13 cellular contexts compared by ENCODE assay signal in the genomic region with DNA sequence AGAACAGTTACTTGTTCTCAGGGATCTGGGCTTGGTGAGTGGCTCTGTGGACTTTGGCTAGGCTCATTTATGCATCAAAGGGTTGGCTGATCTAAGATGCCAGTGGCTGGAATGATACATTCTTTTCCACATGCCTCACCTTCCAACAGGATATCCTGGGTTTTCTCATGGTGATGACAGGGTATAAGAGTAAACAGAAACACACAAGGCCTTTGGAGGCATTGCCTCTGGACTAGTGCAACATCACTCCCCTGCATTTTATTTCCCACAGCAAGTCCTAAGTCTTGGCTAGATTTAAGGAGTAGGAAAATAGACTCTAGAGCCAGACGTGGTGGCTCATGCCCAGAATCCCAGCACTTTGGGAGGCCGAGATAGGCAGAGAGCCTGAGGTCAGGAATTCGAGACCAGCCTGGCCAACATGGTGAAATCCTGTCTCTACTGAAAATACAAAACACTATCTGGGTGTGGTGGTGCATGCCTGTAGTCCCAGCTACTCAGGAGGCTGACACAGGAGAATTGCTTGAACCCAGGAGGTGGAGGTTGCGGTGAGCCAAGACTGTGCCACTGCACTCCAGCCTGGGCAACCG. TPM values are rescaled to one million over a fixed set of nuclear protein-coding genes. Genes with fewer than 3 reads are reported as not detected.
DNase-seq lines count a peak whose midpoint lies in the region; ATAC-seq and TF ChIP-seq lines count a peak whose summit lies in the region.
"Had no signal": no experiment of that assay in that cellular context is flagged by ENCODE, and none has a peak within 500 bp of the region (broad histone marks: within the 10 kb centered on the region; RNA-seq: fewer than 3 reads in every experiment).

No MANE protein-coding gene starts in this region.

- H3K27me3 Mint-ChIP-seq in T-helper 2 cell treated with Interferon-gamma antibody and Interleukin-4, amounts not matched to agents 5 μg/mL and 100 μg/mL, for 36 hours (ENCODE audit: low read depth) = peaks cover 10% of the 10 kb centered on the region

- H3K27ac Mint-ChIP-seq in T-helper 2 cell treated with Interferon-gamma antibody and Interleukin-4, amounts not matched to agents 5 μg/mL and 100 μg/mL, for 36 hours = no peak overlapping the region
- H3K27ac Mint-ChIP-seq: CD4-positive, alpha-beta memory T cell; naive B cell had no signal

- no peaks in the 10 kb centered on the region for H3K36me3 Mint-ChIP-seq in T-helper 2 cell treated with Interferon-gamma antibody and Interleukin-4, amounts not matched to agents 5 μg/mL and 100 μg/mL, for 36 hours (ENCODE audit: low read depth)
- H3K36me3 Mint-ChIP-seq: CD4-positive, alpha-beta memory T cell; naive B cell had no signal

- no peak for TF ChIP-seq CTCF in choroid plexus epithelial cell (conservative IDR thresholded peaks at IDR 0.05; ENCODE audit: low read depth, low read length)

- peak; percentile 96 for DNase-seq in Daoy (ENCODE audit: low read depth)
- peak; percentile 81 for DNase-seq in NCI-H446 treated with DMSO at 0.1 percent for 48 hours (lab: John Stamatoyannopoulos, UW)
- peak; percentile 65 for DNase-seq in choroid plexus epithelial cell (ENCODE audit: low read depth)
- peak; percentile 12 for DNase-seq in left kidney (ENCODE audit: low read depth, low spot score)
- DNase-seq in OCI-M2 (lab: John Stamatoyannopoulos, UW; ENCODE audit: unreplicated experiment) = no peak
- DNase-seq in DMS79 treated with DMSO at 0.1 percent for 48 hours (lab: John Stamatoyannopoulos, UW) = no peak
- DNase-seq in T-helper 2 cell treated with Interferon-gamma antibody and Interleukin-4, amounts not matched to agents 5 μg/mL and 100 μg/mL, for 36 hours (ENCODE audit: low spot score) = no peak
- DNase-seq: CD4-positive, alpha-beta memory T cell; hippocampal formation; naive B cell; small intestine had no signal

- no peaks in the 10 kb centered on the region for H3K9me3 Mint-ChIP-seq in T-helper 2 cell treated with Interferon-gamma antibody and Interleukin-4, amounts not matched to agents 5 μg/mL and 100 μg/mL, for 36 hours
- H3K9me3 Mint-ChIP-seq: CD4-positive, alpha-beta memory T cell; central memory CD8-positive, alpha-beta T cell had no signal

- H3K4me3 ChIP-seq in choroid plexus epithelial cell (ENCODE audit: low read depth, low read length) = no peak overlapping the region

- no peak overlapping the region for H3K4me3 Mint-ChIP-seq in T-helper 2 cell treated with Interferon-gamma antibody and Interleukin-4, amounts not matched to agents 5 μg/mL and 100 μg/mL, for 36 hours
- H3K4me3 Mint-ChIP-seq: CD4-positive, alpha-beta memory T cell; central memory CD8-positive, alpha-beta T cell; naive B cell had no signal

- no peak for ATAC-seq in HG03342 (IDR thresholded peaks at IDR 0.05; ENCODE audit: unreplicated experiment)

- H3K4me1 Mint-ChIP-seq in T-helper 2 cell treated with Interferon-gamma antibody and Interleukin-4, amounts not matched to agents 5 μg/mL and 100 μg/mL, for 36 hours (ENCODE audit: low read depth) = no peaks in the 10 kb centered on the region
- H3K4me1 Mint-ChIP-seq: CD4-positive, alpha-beta memory T cell; naive B cell had no signal

RNA-seq across cellular contexts. Expression of a gene that starts 47.9 kb away (rescaled TPM):
- not detected in 2 replicates for total RNA-seq in Daoy (2014; rRNA removed; shearing (Covaris generic))
- total RNA-seq: CD4-positive, alpha-beta memory T cell had no signal

Comparison
In these comparisons a context has a peak if more than half of its experiments do, and no peak if none do; other contexts are left out.
1. DNase-seq: peak in Daoy (single experiment), NCI-H446 treated with DMSO at 0.1 percent for 48 hours (single experiment), choroid plexus epithelial cell (single experiment) and left kidney (single experiment); none in OCI-M2 (single experiment), DMS79 treated with DMSO at 0.1 percent for 48 hours (single experiment) and T-helper 2 cell treated with Interferon-gamma antibody and Interleukin-4, amounts not matched to agents 5 μg/mL and 100 μg/mL, for 36 hours (single experiment).